10 cellular contexts compared by ENCODE assay signal in genomic region chr10:125038637-125039036, GRCh38.
A peak's percentile ranks its signal among the peaks of the same experiment; 100 is the strongest.
DNase-seq lines count a peak whose midpoint lies in the region; ATAC-seq and TF ChIP-seq lines count a peak whose summit lies in the region.
"Had no signal": no experiment of that assay in that cellular context is flagged by ENCODE, and none has a peak within 500 bp of the region (broad histone marks: within the 10 kb centered on the region; RNA-seq: fewer than 3 reads in every experiment).

No MANE protein-coding gene starts in this region.

- no peaks in the 10 kb centered on the region for H3K9me3 Mint-ChIP-seq in endodermal cell
- H3K9me3 Mint-ChIP-seq: central memory CD8-positive, alpha-beta T cell; natural killer cell treated with Interleukin-12 subunit alpha and Interleukin-12 subunit beta and Interleukin-15 and Interleukin-18, amount 100 ng/mL, for 72 hours had no signal

- peaks cover 15% of the 10 kb centered on the region for H3K36me3 Mint-ChIP-seq in endodermal cell (ENCODE audit: low read depth)
- H3K36me3 Mint-ChIP-seq: natural killer cell treated with Interleukin-12 subunit alpha and Interleukin-12 subunit beta and Interleukin-15 and Interleukin-18, amount 100 ng/mL, for 72 hours had no signal

- TF ChIP-seq CTCF in endodermal cell (conservative IDR thresholded peaks at IDR 0.05) = peak; percentile 63

- H3K4me3 Mint-ChIP-seq in endodermal cell = no peak overlapping the region
- H3K4me3 Mint-ChIP-seq: central memory CD8-positive, alpha-beta T cell; natural killer cell treated with Interleukin-12 subunit alpha and Interleukin-12 subunit beta and Interleukin-15 and Interleukin-18, amount 100 ng/mL, for 72 hours had no signal

- WGBS in endodermal cell (ENCODE audit: insufficient coverage in 1 of 2, insufficient read length in 1 of 2), 2 experiments = 78 to 83% methylated on average over 6 to 8 of the region's 8 CpGs

- H3K27ac Mint-ChIP-seq in endodermal cell = no peak overlapping the region

- DNase-seq in COLO668 (lab: John Stamatoyannopoulos, UW; ENCODE audit: unreplicated experiment) (peak; percentile 3), MV-4-11 (lab: John Stamatoyannopoulos, UW) (peak; percentile 2), endodermal cell (peak; percentile 87), myocyte (ENCODE audit: low read depth) (peak; percentile 65), NCI-H1092 treated with DMSO at 0.1 percent for 48 hours (lab: John Stamatoyannopoulos, UW) (no peak), NCI-H526 treated with DMSO at 0.1 percent for 48 hours (lab: John Stamatoyannopoulos, UW) (no peak)
- DNase-seq in activated CD4-positive, alpha-beta T cell treated with anti-CD3 and anti-CD28 coated beads, Interleukin-2, amount 50 U/mL, for 4 hours = no peak

- ATAC-seq in HG03039 (IDR thresholded peaks at IDR 0.05; ENCODE audit: unreplicated experiment) = no peak

- H3K4me3 ChIP-seq in endodermal cell (ENCODE audit: low read length) = no peak overlapping the region

- H3K9me3 ChIP-seq in endodermal cell (ENCODE audit: control insufficient read depth, low read length) = no peaks in the 10 kb centered on the region

- no peak overlapping the region for H3K9ac ChIP-seq in endodermal cell (ENCODE audit: extremely low read depth, low read length, poor library complexity, severe bottlenecking)

- no peak overlapping the region for H3K27ac ChIP-seq in endodermal cell (ENCODE audit: low read depth, low read length)

- no peaks in the 10 kb centered on the region for H3K27me3 Mint-ChIP-seq in endodermal cell (ENCODE audit: insufficient read depth)
- H3K27me3 Mint-ChIP-seq: natural killer cell treated with Interleukin-12 subunit alpha and Interleukin-12 subunit beta and Interleukin-15 and Interleukin-18, amount 100 ng/mL, for 72 hours had no signal

- no peaks in the 10 kb centered on the region for H3K27me3 ChIP-seq in endodermal cell (ENCODE audit: control insufficient read depth, insufficient read depth, low read length, poor library complexity, severe bottlenecking)

- peaks cover 6% of the 10 kb centered on the region for H3K4me1 ChIP-seq in endodermal cell (ENCODE audit: control insufficient read depth, insufficient read depth, low read length)

- peaks cover 25% of the 10 kb centered on the region for H3K36me3 ChIP-seq in endodermal cell (ENCODE audit: control insufficient read depth, insufficient read depth, low read length)

- H3K4me1 Mint-ChIP-seq in endodermal cell = peaks cover 52% of the 10 kb centered on the region
- H3K4me1 Mint-ChIP-seq: central memory CD8-positive, alpha-beta T cell had no signal

Comparison
In these comparisons a context has a peak if more than half of its experiments do, and no peak if none do; other contexts are left out.
1. DNase-seq: peak in COLO668 (single experiment), MV-4-11 (single experiment), endodermal cell (single experiment) and myocyte (single experiment); none in activated CD4-positive, alpha-beta T cell treated with anti-CD3 and anti-CD28 coated beads, Interleukin-2, amount 50 U/mL, for 4 hours (0 of 2), NCI-H1092 treated with DMSO at 0.1 percent for 48 hours (single experiment) and NCI-H526 treated with DMSO at 0.1 percent for 48 hours (single experiment).